ENCODE assay signal across 1 cellular context in the genomic region with DNA sequence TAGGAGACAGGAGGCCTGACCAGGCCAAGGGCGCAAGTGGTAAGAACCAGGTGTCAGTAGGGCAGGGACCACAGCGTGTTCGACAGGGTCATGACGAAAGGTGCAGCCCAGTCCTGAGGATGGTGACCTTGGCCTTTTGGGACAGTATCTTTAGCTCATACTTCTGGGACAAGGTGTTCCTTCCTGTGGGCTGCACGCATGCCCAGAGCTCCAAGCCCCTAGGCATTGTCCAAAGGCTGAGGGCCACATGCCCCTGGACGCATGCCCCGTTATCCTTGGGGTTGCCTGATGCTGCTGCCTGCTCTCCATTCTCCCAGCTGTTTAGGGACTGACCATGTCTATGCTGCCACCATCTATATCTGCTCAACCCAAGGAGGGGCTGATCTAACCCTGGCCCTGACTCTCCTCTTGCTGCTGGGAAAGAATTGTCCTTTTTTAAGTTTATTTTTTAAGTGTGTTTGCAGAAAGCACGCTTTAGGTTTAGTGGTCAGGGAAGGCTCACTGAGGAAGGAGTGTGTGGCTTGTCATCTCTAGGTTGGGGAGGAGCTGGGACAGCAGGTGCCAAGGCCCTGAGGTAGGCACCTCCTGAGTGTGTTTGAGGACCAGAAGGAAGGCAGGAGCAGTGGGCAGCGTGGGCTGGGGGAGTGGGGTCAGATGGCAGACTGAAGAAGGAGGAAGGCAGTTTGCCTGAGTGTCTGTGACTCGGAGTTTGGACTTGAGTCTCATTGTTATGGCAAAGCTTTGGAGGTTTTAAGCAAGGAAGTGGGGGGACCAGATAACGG.
TF ChIP-seq lines count a peak whose summit lies in the region.

No MANE protein-coding gene starts in this region.

TF ChIP-seq in HepG2, 621 proteins besides CTCF, POLR2A, EP300 and RAD21 (continues in another document):
- TF ChIP-seq ZNF44 (CRISPR knock-in tag; IDR thresholded peaks at IDR 0.05): no peak
- TF ChIP-seq, protein P1, sequence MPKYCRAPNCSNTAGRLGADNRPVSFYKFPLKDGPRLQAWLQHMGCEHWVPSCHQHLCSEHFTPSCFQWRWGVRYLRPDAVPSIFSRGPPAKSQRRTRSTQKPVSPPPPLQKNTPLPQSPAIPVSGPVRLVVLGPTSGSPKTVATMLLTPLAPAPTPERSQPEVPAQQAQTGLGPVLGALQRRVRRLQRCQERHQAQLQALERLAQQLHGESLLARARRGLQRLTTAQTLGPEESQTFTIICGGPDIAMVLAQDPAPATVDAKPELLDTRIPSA (CRISPR knock-in tag; IDR thresholded peaks at IDR 0.05; ENCODE audit: borderline replicate concordance): no peak
- TF ChIP-seq NR2F1 (CRISPR knock-in tag; IDR thresholded peaks at IDR 0.05): no peak; a peak in 1 of 4 replicates
- 0 out of 2 replicates have a peak, but pooled peaks have one; percentile 45 for TF ChIP-seq ZNF225 (CRISPR knock-in tag; IDR thresholded peaks at IDR 0.05)
- TF ChIP-seq ZNF496 (CRISPR knock-in tag; IDR thresholded peaks at IDR 0.05; ENCODE audit: insufficient replicate concordance): no peak
- no peak for TF ChIP-seq ATRX (CRISPR knock-in tag; IDR thresholded peaks at IDR 0.05; ENCODE audit: borderline replicate concordance)
- no peak for TF ChIP-seq U2AF2 (IDR thresholded peaks at IDR 0.05; ENCODE audit: low read depth, low read length)
- TF ChIP-seq ZFP36L1 (CRISPR knock-in tag; IDR thresholded peaks at IDR 0.05): no peak
- TF ChIP-seq NR2F6 (IDR thresholded peaks at IDR 0.05): no peak
- peak; percentile 53; the same call in 1 of the 2 replicates for TF ChIP-seq NR2F6 (CRISPR knock-in tag; IDR thresholded peaks at IDR 0.05)
- TF ChIP-seq POLR2G (IDR thresholded peaks at IDR 0.05; ENCODE audit: low read depth, low read length): no peak
- no peak for TF ChIP-seq HHEX (CRISPR knock-in tag; IDR thresholded peaks at IDR 0.05)
- TF ChIP-seq CERS6 (CRISPR knock-in tag; IDR thresholded peaks at IDR 0.05): no peak
- TF ChIP-seq, protein P2, sequence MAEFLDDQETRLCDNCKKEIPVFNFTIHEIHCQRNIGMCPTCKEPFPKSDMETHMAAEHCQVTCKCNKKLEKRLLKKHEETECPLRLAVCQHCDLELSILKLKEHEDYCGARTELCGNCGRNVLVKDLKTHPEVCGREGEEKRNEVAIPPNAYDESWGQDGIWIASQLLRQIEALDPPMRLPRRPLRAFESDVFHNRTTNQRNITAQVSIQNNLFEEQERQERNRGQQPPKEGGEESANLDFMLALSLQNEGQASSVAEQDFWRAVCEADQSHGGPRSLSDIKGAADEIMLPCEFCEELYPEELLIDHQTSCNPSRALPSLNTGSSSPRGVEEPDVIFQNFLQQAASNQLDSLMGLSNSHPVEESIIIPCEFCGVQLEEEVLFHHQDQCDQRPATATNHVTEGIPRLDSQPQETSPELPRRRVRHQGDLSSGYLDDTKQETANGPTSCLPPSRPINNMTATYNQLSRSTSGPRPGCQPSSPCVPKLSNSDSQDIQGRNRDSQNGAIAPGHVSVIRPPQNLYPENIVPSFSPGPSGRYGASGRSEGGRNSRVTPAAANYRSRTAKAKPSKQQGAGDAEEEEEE (CRISPR knock-in tag; IDR thresholded peaks at IDR 0.05; ENCODE audit: borderline replicate concordance): no peak
- TF ChIP-seq ONECUT2 (CRISPR knock-in tag; IDR thresholded peaks at IDR 0.05): no peak
- TF ChIP-seq, protein P3, sequence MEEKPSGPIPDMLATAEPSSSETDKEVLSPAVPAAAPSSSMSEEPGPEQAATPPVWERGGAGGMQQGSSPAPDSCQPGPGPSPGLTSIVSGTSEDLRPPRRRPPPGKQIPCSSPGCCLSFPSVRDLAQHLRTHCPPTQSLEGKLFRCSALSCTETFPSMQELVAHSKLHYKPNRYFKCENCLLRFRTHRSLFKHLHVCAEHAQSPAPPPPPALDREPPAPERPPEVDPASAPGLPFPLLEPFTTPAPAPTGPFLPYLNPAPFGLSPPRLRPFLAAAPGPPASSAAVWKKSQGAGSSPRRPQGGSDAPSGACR (CRISPR knock-in tag; IDR thresholded peaks at IDR 0.05): no peak
- no peak for TF ChIP-seq ZHX2 (IDR thresholded peaks at IDR 0.05; ENCODE audit: low read depth)
- TF ChIP-seq ZHX2 (CRISPR knock-in tag; IDR thresholded peaks at IDR 0.05; ENCODE audit: borderline replicate concordance): no peak
- no peak for TF ChIP-seq RARG (CRISPR knock-in tag; IDR thresholded peaks at IDR 0.05; ENCODE audit: low read depth)
- TF ChIP-seq ZMYM3 (CRISPR knock-in tag; IDR thresholded peaks at IDR 0.05): peak; percentile 87
- TF ChIP-seq, protein P4, sequence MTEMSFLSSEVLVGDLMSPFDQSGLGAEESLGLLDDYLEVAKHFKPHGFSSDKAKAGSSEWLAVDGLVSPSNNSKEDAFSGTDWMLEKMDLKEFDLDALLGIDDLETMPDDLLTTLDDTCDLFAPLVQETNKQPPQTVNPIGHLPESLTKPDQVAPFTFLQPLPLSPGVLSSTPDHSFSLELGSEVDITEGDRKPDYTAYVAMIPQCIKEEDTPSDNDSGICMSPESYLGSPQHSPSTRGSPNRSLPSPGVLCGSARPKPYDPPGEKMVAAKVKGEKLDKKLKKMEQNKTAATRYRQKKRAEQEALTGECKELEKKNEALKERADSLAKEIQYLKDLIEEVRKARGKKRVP (CRISPR knock-in tag; IDR thresholded peaks at IDR 0.05): no peak
- no peak for TF ChIP-seq ESRRA (CRISPR knock-in tag; IDR thresholded peaks at IDR 0.05; ENCODE audit: low read depth)
- TF ChIP-seq, protein P5, sequence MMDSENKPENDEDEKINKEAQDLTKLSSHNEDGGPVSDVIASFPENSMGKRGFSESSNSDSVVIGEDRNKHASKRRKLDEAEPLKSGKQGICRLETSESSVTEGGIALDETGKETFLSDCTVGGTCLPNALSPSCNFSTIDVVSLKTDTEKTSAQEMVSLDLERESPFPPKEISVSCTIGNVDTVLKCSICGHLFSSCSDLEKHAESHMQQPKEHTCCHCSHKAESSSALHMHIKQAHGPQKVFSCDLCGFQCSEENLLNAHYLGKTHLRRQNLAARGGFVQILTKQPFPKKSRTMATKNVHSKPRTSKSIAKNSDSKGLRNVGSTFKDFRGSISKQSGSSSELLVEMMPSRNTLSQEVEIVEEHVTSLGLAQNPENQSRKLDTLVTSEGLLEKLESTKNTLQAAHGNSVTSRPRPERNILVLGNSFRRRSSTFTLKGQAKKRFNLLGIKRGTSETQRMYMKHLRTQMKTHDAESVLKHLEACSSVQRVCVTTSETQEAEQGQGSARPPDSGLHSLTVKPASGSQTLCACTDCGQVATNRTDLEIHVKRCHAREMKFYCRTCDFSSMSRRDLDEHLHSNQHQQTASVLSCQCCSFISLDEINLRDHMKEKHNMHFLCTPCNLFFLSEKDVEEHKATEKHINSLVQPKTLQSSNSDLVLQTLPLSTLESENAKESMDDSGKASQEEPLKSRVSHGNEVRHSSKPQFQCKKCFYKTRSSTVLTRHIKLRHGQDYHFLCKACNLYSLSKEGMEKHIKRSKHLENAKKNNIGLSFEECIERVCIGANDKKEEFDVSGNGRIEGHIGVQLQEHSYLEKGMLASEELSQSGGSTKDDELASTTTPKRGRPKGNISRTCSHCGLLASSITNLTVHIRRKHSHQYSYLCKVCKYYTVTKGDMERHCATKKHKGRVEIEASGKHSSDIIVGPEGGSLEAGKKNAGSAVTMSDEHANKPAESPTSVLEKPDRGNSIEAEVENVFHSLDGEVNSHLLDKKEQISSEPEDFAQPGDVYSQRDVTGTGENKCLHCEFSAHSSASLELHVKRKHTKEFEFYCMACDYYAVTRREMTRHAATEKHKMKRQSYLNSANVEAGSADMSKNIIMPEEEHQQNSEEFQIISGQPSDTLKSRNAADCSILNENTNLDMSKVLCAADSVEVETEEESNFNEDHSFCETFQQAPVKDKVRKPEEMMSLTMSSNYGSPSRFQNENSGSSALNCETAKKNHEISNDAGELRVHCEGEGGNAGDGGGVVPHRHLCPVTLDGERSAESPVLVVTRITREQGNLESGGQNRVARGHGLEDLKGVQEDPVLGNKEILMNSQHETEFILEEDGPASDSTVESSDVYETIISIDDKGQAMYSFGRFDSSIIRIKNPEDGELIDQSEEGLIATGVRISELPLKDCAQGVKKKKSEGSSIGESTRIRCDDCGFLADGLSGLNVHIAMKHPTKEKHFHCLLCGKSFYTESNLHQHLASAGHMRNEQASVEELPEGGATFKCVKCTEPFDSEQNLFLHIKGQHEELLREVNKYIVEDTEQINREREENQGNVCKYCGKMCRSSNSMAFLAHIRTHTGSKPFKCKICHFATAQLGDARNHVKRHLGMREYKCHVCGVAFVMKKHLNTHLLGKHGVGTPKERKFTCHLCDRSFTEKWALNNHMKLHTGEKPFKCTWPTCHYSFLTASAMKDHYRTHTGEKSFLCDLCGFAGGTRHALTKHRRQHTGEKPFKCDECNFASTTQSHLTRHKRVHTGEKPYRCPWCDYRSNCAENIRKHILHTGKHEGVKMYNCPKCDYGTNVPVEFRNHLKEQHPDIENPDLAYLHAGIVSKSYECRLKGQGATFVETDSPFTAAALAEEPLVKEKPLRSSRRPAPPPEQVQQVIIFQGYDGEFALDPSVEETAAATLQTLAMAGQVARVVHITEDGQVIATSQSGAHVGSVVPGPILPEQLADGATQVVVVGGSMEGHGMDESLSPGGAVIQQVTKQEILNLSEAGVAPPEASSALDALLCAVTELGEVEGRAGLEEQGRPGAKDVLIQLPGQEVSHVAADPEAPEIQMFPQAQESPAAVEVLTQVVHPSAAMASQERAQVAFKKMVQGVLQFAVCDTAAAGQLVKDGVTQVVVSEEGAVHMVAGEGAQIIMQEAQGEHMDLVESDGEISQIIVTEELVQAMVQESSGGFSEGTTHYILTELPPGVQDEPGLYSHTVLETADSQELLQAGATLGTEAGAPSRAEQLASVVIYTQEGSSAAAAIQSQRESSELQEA (CRISPR knock-in tag; IDR thresholded peaks at IDR 0.05; ENCODE audit: not compliant biosample characterization): no peak
- peak; percentile 51; the same call in 1 of the 2 replicates for TF ChIP-seq PITX1 (CRISPR knock-in tag; IDR thresholded peaks at IDR 0.05)
- no peak for TF ChIP-seq CBFB (CRISPR knock-in tag; IDR thresholded peaks at IDR 0.05)
- TF ChIP-seq MTF2 (CRISPR knock-in tag; IDR thresholded peaks at IDR 0.05; ENCODE audit: borderline replicate concordance): no peak
- TF ChIP-seq ZNF451 (CRISPR knock-in tag; IDR thresholded peaks at IDR 0.05): no peak
- TF ChIP-seq FOXC1 (CRISPR knock-in tag; IDR thresholded peaks at IDR 0.05; ENCODE audit: borderline replicate concordance): peak; percentile 13; the same call in 1 of the 2 replicates
- TF ChIP-seq HNRNPH1 (optimal IDR thresholded peaks at IDR 0.05; ENCODE audit: low read depth, low read length): no peak
- TF ChIP-seq CHCHD3 (CRISPR knock-in tag; IDR thresholded peaks at IDR 0.05): peak; percentile 20; the same call in 1 of the 2 replicates
- no peak for TF ChIP-seq KAT7 (CRISPR knock-in tag; IDR thresholded peaks at IDR 0.05; ENCODE audit: borderline replicate concordance)
- TF ChIP-seq ZSCAN22 (CRISPR knock-in tag; IDR thresholded peaks at IDR 0.05): no peak
- no peak for TF ChIP-seq ADNP (CRISPR knock-in tag; IDR thresholded peaks at IDR 0.05)
- TF ChIP-seq ZBTB37 (CRISPR knock-in tag; IDR thresholded peaks at IDR 0.05): no peak
